In the genomic region with DNA sequence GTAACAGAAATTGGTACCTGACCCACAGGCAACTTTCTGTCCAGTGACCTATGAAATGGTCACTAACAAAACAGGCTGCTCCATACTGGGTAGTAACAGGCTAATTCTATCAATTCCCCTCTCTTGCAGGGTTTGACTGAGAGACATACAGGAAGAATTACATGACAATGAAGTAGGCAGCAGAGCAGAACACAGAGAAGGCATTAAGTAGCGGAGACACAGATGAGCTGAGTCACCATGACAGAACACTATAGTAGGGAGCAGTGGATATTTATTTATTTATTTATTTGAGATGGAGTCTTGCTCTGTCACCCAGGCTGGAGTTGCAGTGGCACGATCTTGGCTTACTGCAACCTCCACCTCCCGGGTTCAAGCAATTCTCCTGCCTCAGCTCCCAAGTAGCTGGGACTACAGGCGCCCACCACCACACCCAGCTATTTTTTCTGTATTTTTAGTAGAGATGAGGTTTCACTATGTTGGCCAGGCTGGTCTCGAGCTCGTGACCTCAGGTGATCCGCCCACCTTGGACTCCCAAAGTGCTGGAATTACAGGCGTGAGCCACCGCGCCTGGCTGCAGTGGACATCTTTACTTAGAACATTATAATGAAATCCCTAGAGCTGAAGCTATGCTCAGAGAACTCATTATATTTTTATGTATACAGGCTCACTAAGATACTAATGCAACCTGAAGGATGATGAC, we compare ENCODE assay signal across 7 cellular contexts.
DNase-seq lines count a peak whose midpoint lies in the region; ATAC-seq, FAIRE-seq and TF ChIP-seq lines count a peak whose summit lies in the region.
"Not testable (repeated sequence)": the region's sequence is repeated elsewhere in the genome, so short reads cannot be mapped to it uniquely, and the experiment has no call there.

No MANE protein-coding gene starts in this region.

- not testable (repeated sequence) for H3K9me1 ChIP-seq in K562 (ENCODE audit: control insufficient read depth, insufficient read depth, low read length)

- intact Hi-C loops in K562 (cut with micrococcal nuclease): loop anchor here (10.0 kb wide), 1 partner anchor 150 kb away; the partner anchor contains the start of gene PPP1R12A

- CTCF ChIA-PET in K562 (lab: Yijun Ruan, JAX; ENCODE audit: low intra/inter-chr PET ratio): not testable (repeated sequence)

- peaks cover 59% of the 10 kb centered on the region for H3K36me3 ChIP-seq in HUES48 (ENCODE audit: control insufficient read depth, insufficient read depth, low read length)
- peaks cover 44% of the 10 kb centered on the region for H3K36me3 ChIP-seq in SJSA1
- H3K36me3 ChIP-seq in K562 (ENCODE audit: control insufficient read depth, insufficient read depth, low read length): peaks cover 74% of the 10 kb centered on the region
- H3K36me3 ChIP-seq in iPS-20b (ENCODE audit: insufficient read depth, low read depth, low read length): peaks cover 51% of the 10 kb centered on the region

- not testable (repeated sequence) for H2AFZ ChIP-seq in K562 (ENCODE audit: low read depth, low read length)

- POLR2A ChIA-PET in K562 (lab: Yijun Ruan, JAX): interaction anchor here (1.0 to 1.3 kb wide), 2 partner anchors 8 to 16 kb away, joined by 3 to 4 read pairs; no protein-coding TSS in a partner anchor

- not testable (repeated sequence) for H4K20me1 ChIP-seq in K562 (replicated peaks; ENCODE audit: control insufficient read depth, insufficient read depth, low read length)

- not testable (repeated sequence) for TF ChIP-seq RAD21 in K562 (CRISPR knock-in tag; conservative IDR thresholded peaks at IDR 0.05 in 1 of 2, IDR thresholded peaks at IDR 0.05 in 1 of 2)

- not testable (repeated sequence) for H3K4me3 ChIP-seq in HUES48 (ENCODE audit: low read depth, low read length); SJSA1; K562; fibroblast of mammary gland (ENCODE audit: control insufficient read depth, low read depth, low read length)
- 0 out of 2 replicates have a peak overlapping the region, but pooled peaks have one; percentile 6 for H3K4me3 ChIP-seq in iPS-20b (ENCODE audit: low read length)

- H3K4me1 ChIP-seq in HUES48 (ENCODE audit: control insufficient read depth, insufficient read depth, low read length) (peaks cover 37% of the 10 kb centered on the region), SJSA1 (replicated peaks) (peaks cover 30% of the 10 kb centered on the region), iPS-20b (ENCODE audit: insufficient read depth, low read length) (peaks cover 24% of the 10 kb centered on the region)
- not testable (repeated sequence) for H3K4me1 ChIP-seq in K562 (replicated peaks in 1 of 2; ENCODE audit: control insufficient read depth in 2 of 2, insufficient read depth in 2 of 2, low read length in 2 of 2)

- not testable (repeated sequence) for TF ChIP-seq CTCF in K562 (IDR thresholded peaks at IDR 0.05 in 2 of 3, conservative IDR thresholded peaks at IDR 0.05 in 1 of 3; ENCODE audit: insufficient read depth in 2 of 3, low read depth in 1 of 3, low read length in 3 of 3); fibroblast of mammary gland (conservative IDR thresholded peaks at IDR 0.05; ENCODE audit: control insufficient read depth, insufficient read depth, low read depth, low read length)

- in situ Hi-C loops in K562 (cut with MboI): not testable (repeated sequence)

- peak overlapping the region; percentile 12 for H3K9ac ChIP-seq in HUES48 (ENCODE audit: low read depth, low read length)
- not testable (repeated sequence) for H3K9ac ChIP-seq in K562 (ENCODE audit: insufficient read depth in 1 of 2, low read depth in 2 of 2, low read length in 2 of 2)
- H3K9ac ChIP-seq in iPS-20b (ENCODE audit: low read depth, low read length): peak overlapping the region; percentile 19; the same call in 1 of the 2 replicates

- DNase-seq in EL (peak; percentile 52), SJSA1 (ENCODE audit: low read depth in 1 of 2, low spot score in 2 of 2) (peak; percentile 62), K562 (ENCODE audit: extremely low read depth in 1 of 4, low spot score in 3 of 4) (peak in 2 of 4 experiments; percentile 34 to 59), fibroblast of mammary gland (ENCODE audit: low read depth) (peak; percentile 46), non-pigmented ciliary epithelial cell (ENCODE audit: low read depth) (peak; percentile 27)

- not testable (repeated sequence) for H3K27me3 ChIP-seq in HUES48 (ENCODE audit: control insufficient read depth, insufficient read depth, low read length); SJSA1 (replicated peaks); K562 (ENCODE audit: control insufficient read depth in 2 of 2, insufficient read depth in 2 of 2, low read length in 2 of 2); iPS-20b (ENCODE audit: insufficient read depth, low read length)

- not testable (repeated sequence) for H3K79me2 ChIP-seq in K562 (ENCODE audit: control insufficient read depth, insufficient read depth, low read length)

- peak; percentile 8; the same call in 1 of the 2 replicates for TF ChIP-seq EP300 in K562 (IDR thresholded peaks at IDR 0.05; ENCODE audit: low read length)

- H3K9me3 ChIP-seq in HUES48 (ENCODE audit: control insufficient read depth, insufficient read depth, low read length); SJSA1 (replicated peaks); K562 (replicated peaks; ENCODE audit: control insufficient read depth, insufficient read depth, low read depth, low read length); iPS-20b (ENCODE audit: insufficient read depth, low read depth, low read length): not testable (repeated sequence)

- 58% methylated on average over 10 of the region's 10 CpGs for WGBS in K562 (ENCODE audit: insufficient coverage, low coverage, missing lambda C conversion rate)

- not testable (repeated sequence) for TF ChIP-seq POLR2A in K562 (conservative IDR thresholded peaks at IDR 0.05)

- peak; percentile 11 for FAIRE-seq in K562 (lab: Jason Lieb, UNC)

- not testable (repeated sequence) for BruUV-seq in K562 (replicated peaks; lab: Mats Ljungman, UMichigan)

- peak; percentile 94 for ATAC-seq in K562

- not testable (repeated sequence) for H3K4me2 ChIP-seq in K562 (ENCODE audit: insufficient read depth, low read length)

- H3K27ac ChIP-seq in HUES48 (ENCODE audit: low read depth, low read length) (peak overlapping the region; percentile 83), SJSA1 (peak overlapping the region; percentile 66), K562 (ENCODE audit: extremely low read depth, low read depth, low read length) (peak overlapping the region; percentile 67; the same call in 2 of the 3 replicates)
- H3K27ac ChIP-seq in iPS-20b (ENCODE audit: low read length): not testable (repeated sequence)

TF ChIP-seq in K562, 482 proteins besides CTCF, POLR2A, EP300 and RAD21 (continues in another document):
- TF ChIP-seq ARID1B (IDR thresholded peaks at IDR 0.05) (peak; percentile 41; the same call in 1 of the 2 replicates), MLLT1 (IDR thresholded peaks at IDR 0.05) (peak in 1 of 2 experiments; percentile 95; a peak in 2 of 4 replicates), MAFK (IDR thresholded peaks at IDR 0.05; ENCODE audit: low read length) (peak; percentile 89), NFE2L1 (tag; IDR thresholded peaks at IDR 0.05; ENCODE audit: borderline replicate concordance, low read depth) (peak; percentile 36; the same call in 1 of the 2 replicates), MAFG (tag; conservative IDR thresholded peaks at IDR 0.05) (peak; percentile 95), NFE2 (IDR thresholded peaks at IDR 0.05; ENCODE audit: low read depth) (peak; percentile 91), ZNF766 (CRISPR knock-in tag; conservative IDR thresholded peaks at IDR 0.05) (0 out of 2 replicates have a peak, but pooled peaks have one; percentile 33), MAFF (IDR thresholded peaks at IDR 0.05; ENCODE audit: low read length) (peak; percentile 90), ZNF316 (IDR thresholded peaks at IDR 0.05) (peak; percentile 97), DPF2 (IDR thresholded peaks at IDR 0.05) (0 out of 2 replicates have a peak, but pooled peaks have one; percentile 49), C11orf30 (IDR thresholded peaks at IDR 0.05; ENCODE audit: low read depth) (peak; percentile 97)
- TF ChIP-seq, protein P1, sequence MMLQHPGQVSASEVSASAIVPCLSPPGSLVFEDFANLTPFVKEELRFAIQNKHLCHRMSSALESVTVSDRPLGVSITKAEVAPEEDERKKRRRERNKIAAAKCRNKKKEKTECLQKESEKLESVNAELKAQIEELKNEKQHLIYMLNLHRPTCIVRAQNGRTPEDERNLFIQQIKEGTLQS (IDR thresholded peaks at IDR 0.05): peak; percentile 29; the same call in 1 of the 2 replicates
- TF ChIP-seq, protein P1 (CRISPR knock-in tag; conservative IDR thresholded peaks at IDR 0.05): not testable (repeated sequence)
